8 cellular contexts compared by ENCODE assay signal in genomic region chr5:154039458-154039829, GRCh38. TPM values are rescaled to one million over a fixed set of nuclear protein-coding genes. Genes with fewer than 3 reads are reported as not detected.
A peak's percentile ranks its signal among the peaks of the same experiment; 100 is the strongest.
DNase-seq lines count a peak whose midpoint lies in the region; ATAC-seq and TF ChIP-seq lines count a peak whose summit lies in the region.

No MANE protein-coding gene starts in this region.

- POLR2A ChIA-PET in IMR-90 (lab: Charles Lee; ENCODE audit: unreplicated experiment), result interaction anchor here (1.0 to 1.1 kb wide), 2 partner anchors 8 to 12 kb away, joined by 3 to 4 read pairs; no protein-coding TSS in a partner anchor

- H3K27ac ChIP-seq in ACC112 (ENCODE audit: low read depth, low read length), result no peak overlapping the region
- no peak overlapping the region; the same call in 1 of the 2 replicates for H3K27ac ChIP-seq in IMR-90 (ENCODE audit: insufficient read depth, low read length)
- H3K27ac ChIP-seq in muscle layer of colon (ENCODE audit: low read depth, low read length), result peak overlapping the region; percentile 94
- no peak overlapping the region for H3K27ac ChIP-seq in caudate nucleus (ENCODE audit: low read depth, low read length)

- peaks cover 25 to 48% of the 10 kb centered on the region in 2 experiments for H3K79me1 ChIP-seq in IMR-90 (ENCODE audit: low read depth in 1 of 2, low read length in 2 of 2)

- no peaks in the 10 kb centered on the region for H3K9me3 ChIP-seq in IMR-90 (ENCODE audit: control insufficient read depth, insufficient read depth, low read length)
- H3K9me3 ChIP-seq in muscle layer of colon (ENCODE audit: low read length), result no peaks in the 10 kb centered on the region

- no peaks in the 10 kb centered on the region for H3K9me1 ChIP-seq in IMR-90 (ENCODE audit: insufficient read depth, low read length)

- BruUV-seq in IMR-90 (replicated peaks; lab: Mats Ljungman, UMichigan), result no TSS peak

- H3K56ac ChIP-seq in IMR-90 (ENCODE audit: extremely low read depth, insufficient read depth, low read length), result peak overlapping the region; percentile 76; the same call in 1 of the 2 replicates

- H3K4me1 ChIP-seq in ACC112 (ENCODE audit: control insufficient read depth, insufficient read depth, low read length, unreplicated experiment) (peaks cover 18% of the 10 kb centered on the region), IMR-90 (ENCODE audit: control insufficient read depth, insufficient read depth, low read length) (no peaks in the 10 kb centered on the region), muscle layer of colon (ENCODE audit: insufficient read depth, low read length) (peaks cover 22% of the 10 kb centered on the region)

- ATAC-seq in IMR-90 (ENCODE audit: low read depth), result no peak

- TF ChIP-seq RAD21 in IMR-90 (IDR thresholded peaks at IDR 0.05; ENCODE audit: low read length), result no peak

- H2BK120ac ChIP-seq in IMR-90 (ENCODE audit: low read depth, low read length), result no peak overlapping the region

- 0 out of 2 replicates have a peak, but pooled peaks cover 5% of the 10 kb centered on the region for H3K36me3 ChIP-seq in ACC112 (ENCODE audit: insufficient read depth, low read length)
- H3K36me3 ChIP-seq in IMR-90 (ENCODE audit: control insufficient read depth, insufficient read depth, low read length), result peaks cover 1% of the 10 kb centered on the region; the same call in 1 of the 2 replicates
- H3K36me3 ChIP-seq in muscle layer of colon (ENCODE audit: insufficient read depth, low read length), result no peaks in the 10 kb centered on the region

- peak overlapping the region; percentile 94 for H3K4me2 ChIP-seq in IMR-90 (ENCODE audit: low read depth, low read length)

- H3K18ac ChIP-seq in IMR-90 (ENCODE audit: low read depth, low read length), result no peak overlapping the region

- TF ChIP-seq POLR2A in IMR-90 (IDR thresholded peaks at IDR 0.05; ENCODE audit: low read depth, low read length), result no peak

- CTCF ChIA-PET in IMR-90 (lab: Yijun Ruan, JAX), result no interaction called here

- in situ Hi-C loops in IMR-90 (cut with MboI; ENCODE audit: low sequenced_read_pairs), result no loop called here

- H3K23ac ChIP-seq in IMR-90 (ENCODE audit: low read depth, low read length), result peak overlapping the region; percentile 79

- H2BK15ac ChIP-seq in IMR-90 (ENCODE audit: low read depth, low read length), result no peak overlapping the region

- peak overlapping the region; percentile 95 to 98 for H4K8ac ChIP-seq in IMR-90 (ENCODE audit: low read depth in 2 of 2, low read length in 2 of 2)

- no peak overlapping the region for H2BK20ac ChIP-seq in IMR-90 (ENCODE audit: low read depth, low read length)

- peak overlapping the region; percentile 76 for H3K14ac ChIP-seq in IMR-90 (replicated peaks; ENCODE audit: low read depth, low read length)

- peak overlapping the region; percentile 55; the same call in 1 of the 2 replicates for H4K5ac ChIP-seq in IMR-90 (ENCODE audit: low read depth, low read length)

- intact Hi-C loops in IMR-90 (cut with micrococcal nuclease), result loop anchor here (5.0 kb wide), 1 partner anchor 42 kb away; no protein-coding TSS in a partner anchor

- H2BK5ac ChIP-seq in IMR-90 (ENCODE audit: low read depth, low read length, poor library complexity, severe bottlenecking), result no peak overlapping the region

- H3K9ac ChIP-seq in IMR-90 (ENCODE audit: low read depth, low read length) (peak overlapping the region; percentile 86), muscle layer of colon (ENCODE audit: low read length) (peak overlapping the region; percentile 91)

- peaks cover 60% of the 10 kb centered on the region for H3K79me2 ChIP-seq in ACC112 (ENCODE audit: control insufficient read depth, insufficient read depth, low read length, unreplicated experiment)

- H3K4me3 ChIP-seq in ACC112 (ENCODE audit: low read depth, low read length) (peak overlapping the region; percentile 99), IMR-90 (ENCODE audit: insufficient read depth, low read depth, low read length) (peak overlapping the region; percentile 59), muscle layer of colon (ENCODE audit: low read depth in 1 of 2, low read length in 2 of 2) (peak overlapping the region; percentile 84 to 99)

- no peak for TF ChIP-seq CTCF in IMR-90 (conservative IDR thresholded peaks at IDR 0.05; ENCODE audit: low read depth, low read length)

- no peak overlapping the region for H2AK5ac ChIP-seq in IMR-90 (ENCODE audit: low read depth, low read length)

- no peak for DNase-seq in IMR-90
- DNase-seq in cerebellar cortex (ENCODE audit: low spot score), result peak; percentile 7
- DNase-seq in caudate nucleus (lab: John Stamatoyannopoulos, UW), result no peak
- DNase-seq in GM19240 (ENCODE audit: insufficient read length, low spot score), result no peak
- DNase-seq in NCI-H446 treated with DMSO at 0.1 percent for 48 hours (lab: John Stamatoyannopoulos, UW), result no peak
- DNase-seq in MV-4-11 (lab: John Stamatoyannopoulos, UW), result no peak

- H3K4ac ChIP-seq in IMR-90 (ENCODE audit: low read depth, low read length), result peak overlapping the region; percentile 67

- H2AK9ac ChIP-seq in IMR-90 (replicated peaks; ENCODE audit: low read depth, low read length, poor library complexity), result no peak overlapping the region

- no CpG with 5 or more reads among the region's 1 CpG for WGBS in IMR-90 (ENCODE audit: extremely low coverage in 2 of 2, insufficient read length in 1 of 2), 2 experiments

- H3K27me3 ChIP-seq in ACC112 (ENCODE audit: insufficient read depth, low read length) (no peaks in the 10 kb centered on the region), IMR-90 (ENCODE audit: control insufficient read depth, insufficient read depth, low read length) (no peaks in the 10 kb centered on the region), muscle layer of colon (ENCODE audit: control insufficient read depth in 1 of 2, insufficient read depth in 2 of 2, low read length in 2 of 2) (no peaks in the 10 kb centered on the region)

- peak overlapping the region; percentile 71; the same call in 1 of the 2 replicates for H4K91ac ChIP-seq in IMR-90 (ENCODE audit: insufficient read depth, low read depth, low read length)

- no peaks in the 10 kb centered on the region; the same call in 1 of the 2 replicates for H4K20me1 ChIP-seq in IMR-90 (ENCODE audit: insufficient read depth, low read length)

- H2AFZ ChIP-seq in ACC112 (ENCODE audit: low read length, unreplicated experiment) (peak overlapping the region; percentile 99), IMR-90 (replicated peaks; ENCODE audit: low read length, poor library complexity) (peak overlapping the region; percentile 98)

- dilution Hi-C loops in IMR-90 (cut with HindIII; ENCODE audit: low sequenced_read_pairs, unreplicated experiment), result no loop called here

TF ChIP-seq in IMR-90, 13 proteins besides CTCF, POLR2A, EP300 and RAD21:
- TF ChIP-seq RCOR1 (IDR thresholded peaks at IDR 0.05; ENCODE audit: insufficient replicate concordance, low read length) (no peak), CHD1 (IDR thresholded peaks at IDR 0.05; ENCODE audit: low read depth, low read length) (no peak), RFX5 (IDR thresholded peaks at IDR 0.05; ENCODE audit: low read depth, low read length) (no peak), MAFK (IDR thresholded peaks at IDR 0.05; ENCODE audit: low read depth, low read length) (no peak), ELK1 (IDR thresholded peaks at IDR 0.05; ENCODE audit: borderline replicate concordance, low read depth, low read length) (no peak), CEBPB (IDR thresholded peaks at IDR 0.05; ENCODE audit: low read depth, low read length) (no peak), MXI1 (IDR thresholded peaks at IDR 0.05; ENCODE audit: borderline replicate concordance, low read depth, low read length) (no peak), USF2 (IDR thresholded peaks at IDR 0.05; ENCODE audit: low read depth, low read length) (no peak), SMC3 (IDR thresholded peaks at IDR 0.05; ENCODE audit: low read depth, low read length) (no peak), MAZ (IDR thresholded peaks at IDR 0.05; ENCODE audit: borderline replicate concordance, low read depth, low read length) (no peak), FOS (IDR thresholded peaks at IDR 0.05; ENCODE audit: low read depth, low read length) (no peak), NFE2L2 (IDR thresholded peaks at IDR 0.05; ENCODE audit: low read depth, low read length) (no peak)

RNA-seq across cellular contexts. Expression of gene MFAP3, which starts 0.7 kb away (rescaled TPM):
- 67.0 and 80.5 TPM in 2 replicates for total RNA-seq in IMR-90 (2012; rRNA removed)
- 12.6 and 15.2 TPM in 2 replicates for polyA plus RNA-seq in IMR-90 (2012; rRNA removed)
- polyA plus RNA-seq in IMR-90 (2012; cell fraction: cytosol; rRNA removed), result 2.0 and 2.9 TPM in 2 replicates
- 1.2 and 10.2 TPM in 2 replicates for polyA plus RNA-seq in IMR-90 (2012; cell fraction: nucleus; rRNA removed; ENCODE audit: low replicate concordance)

RNA-seq across cellular contexts. Expression of gene FAM114A2, which starts 0.7 kb away (rescaled TPM):
- total RNA-seq in IMR-90 (2012; rRNA removed), result 36.4 and 41.2 TPM in 2 replicates
- 11.4 and 13.2 TPM in 2 replicates for polyA plus RNA-seq in IMR-90 (2012; rRNA removed)
- 3.6 and 7.3 TPM in 2 replicates for polyA plus RNA-seq in IMR-90 (2012; cell fraction: cytosol; rRNA removed)
- 4.0 and 18.8 TPM in 2 replicates for polyA plus RNA-seq in IMR-90 (2012; cell fraction: nucleus; rRNA removed; ENCODE audit: low replicate concordance)
